In the genomic region with DNA sequence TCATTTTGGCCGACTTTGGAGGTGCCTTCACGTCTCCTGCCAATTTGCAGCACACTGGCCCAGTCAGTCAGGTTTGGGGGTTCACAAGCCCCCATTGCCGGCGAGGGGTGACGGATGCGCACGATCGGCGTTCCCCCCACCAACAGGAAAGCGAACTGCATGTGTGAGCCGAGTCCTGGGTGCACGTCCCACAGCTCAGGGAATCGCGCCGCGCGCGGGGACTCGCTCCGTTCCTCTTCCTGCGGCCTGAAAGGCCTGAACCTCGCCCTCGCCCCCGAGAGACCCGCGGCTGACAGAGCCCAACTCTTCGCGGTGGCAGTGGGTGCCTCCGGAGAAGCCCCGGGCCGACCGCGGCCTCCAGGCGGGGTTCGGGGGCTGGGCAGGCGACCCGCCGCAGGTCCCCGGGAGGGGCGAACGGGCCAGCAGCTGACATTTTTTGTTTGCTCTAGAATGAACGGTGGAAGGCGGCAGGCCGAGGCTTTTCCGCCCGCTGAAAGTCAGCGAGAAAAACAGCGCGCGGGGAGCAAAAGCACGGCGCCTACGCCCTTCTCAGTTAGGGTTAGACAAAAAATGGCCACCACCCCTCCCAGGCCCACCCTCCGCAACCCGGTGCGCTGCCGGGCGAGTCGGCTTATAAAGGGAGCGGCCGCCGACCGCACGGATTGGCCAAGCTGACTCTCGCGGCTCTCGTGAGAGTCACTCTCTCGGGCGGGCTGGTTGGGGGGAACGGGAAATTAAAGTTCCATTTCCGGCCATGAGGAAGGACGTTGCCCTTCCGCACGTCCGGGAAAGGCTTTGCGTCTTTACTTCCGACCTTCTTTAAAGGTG, we compare ENCODE assay signal across 1 cellular context.
TF ChIP-seq lines count a peak whose summit lies in the region.

A gene (minus strand): TSS at position 608 of the 828 bp plus-strand sequence.

TF ChIP-seq in HepG2, 621 proteins besides CTCF, POLR2A, EP300 and RAD21 (continued from another document and continues in another):
- peak; percentile 77 for TF ChIP-seq THAP11 (CRISPR knock-in tag; IDR thresholded peaks at IDR 0.05)
- TF ChIP-seq ZNF263 (CRISPR knock-in tag; IDR thresholded peaks at IDR 0.05), result 0 out of 2 replicates have a peak, but pooled peaks have one; percentile 19
- TF ChIP-seq CHD2 (IDR thresholded peaks at IDR 0.05; ENCODE audit: low read depth, low read length), result peak; percentile 95
- TF ChIP-seq TARDBP (CRISPR knock-in tag; IDR thresholded peaks at IDR 0.05), result peak; percentile 24; the same call in 1 of the 2 replicates
- TF ChIP-seq, protein P1, sequence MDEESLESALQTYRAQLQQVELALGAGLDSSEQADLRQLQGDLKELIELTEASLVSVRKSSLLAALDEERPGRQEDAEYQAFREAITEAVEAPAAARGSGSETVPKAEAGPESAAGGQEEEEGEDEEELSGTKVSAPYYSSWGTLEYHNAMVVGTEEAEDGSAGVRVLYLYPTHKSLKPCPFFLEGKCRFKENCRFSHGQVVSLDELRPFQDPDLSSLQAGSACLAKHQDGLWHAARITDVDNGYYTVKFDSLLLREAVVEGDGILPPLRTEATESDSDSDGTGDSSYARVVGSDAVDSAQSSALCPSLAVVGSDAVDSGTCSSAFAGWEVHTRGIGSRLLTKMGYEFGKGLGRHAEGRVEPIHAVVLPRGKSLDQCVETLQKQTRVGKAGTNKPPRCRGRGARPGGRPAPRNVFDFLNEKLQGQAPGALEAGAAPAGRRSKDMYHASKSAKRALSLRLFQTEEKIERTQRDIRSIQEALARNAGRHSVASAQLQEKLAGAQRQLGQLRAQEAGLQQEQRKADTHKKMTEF (CRISPR knock-in tag; IDR thresholded peaks at IDR 0.05), result peak; percentile 46; the same call in 1 of the 2 replicates
- TF ChIP-seq HNRNPK (IDR thresholded peaks at IDR 0.05; ENCODE audit: low read depth, low read length, poor library complexity, severe bottlenecking), result peak; percentile 35
- peak; percentile 35; the same call in 1 of the 2 replicates for TF ChIP-seq PHF21A (CRISPR knock-in tag; IDR thresholded peaks at IDR 0.05)
- TF ChIP-seq ZNF775 (CRISPR knock-in tag; IDR thresholded peaks at IDR 0.05; ENCODE audit: borderline replicate concordance), result 0 out of 2 replicates have a peak, but pooled peaks have one; percentile 28
- TF ChIP-seq TAF1 (CRISPR knock-in tag; IDR thresholded peaks at IDR 0.05), result peak; percentile 50; the same call in 1 of the 2 replicates
- no peak for TF ChIP-seq ZEB1 (IDR thresholded peaks at IDR 0.05; ENCODE audit: insufficient replicate concordance, low read depth)
- TF ChIP-seq, protein P2, sequence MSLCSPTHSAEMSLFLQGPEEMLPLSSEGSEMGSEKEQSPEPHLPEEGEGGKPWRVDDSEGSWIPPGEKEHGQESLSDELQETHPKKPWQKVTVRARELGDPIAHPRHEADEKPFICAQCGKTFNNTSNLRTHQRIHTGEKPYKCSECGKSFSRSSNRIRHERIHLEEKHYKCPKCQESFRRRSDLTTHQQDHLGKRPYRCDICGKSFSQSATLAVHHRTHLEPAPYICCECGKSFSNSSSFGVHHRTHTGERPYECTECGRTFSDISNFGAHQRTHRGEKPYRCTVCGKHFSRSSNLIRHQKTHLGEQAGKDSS (CRISPR knock-in tag; IDR thresholded peaks at IDR 0.05; ENCODE audit: borderline replicate concordance, low read depth), result no peak
- TF ChIP-seq, protein P3, sequence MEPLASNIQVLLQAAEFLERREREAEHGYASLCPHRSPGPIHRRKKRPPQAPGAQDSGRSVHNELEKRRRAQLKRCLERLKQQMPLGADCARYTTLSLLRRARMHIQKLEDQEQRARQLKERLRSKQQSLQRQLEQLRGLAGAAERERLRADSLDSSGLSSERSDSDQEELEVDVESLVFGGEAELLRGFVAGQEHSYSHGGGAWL (CRISPR knock-in tag; IDR thresholded peaks at IDR 0.05), result peak; percentile 50; the same call in 1 of the 2 replicates
- no peak for TF ChIP-seq MAFG (CRISPR knock-in tag; IDR thresholded peaks at IDR 0.05)
- TF ChIP-seq ZNF350 (CRISPR knock-in tag; IDR thresholded peaks at IDR 0.05; ENCODE audit: borderline replicate concordance, low read depth), result 0 out of 2 replicates have a peak, but pooled peaks have one; percentile 30
- TF ChIP-seq, protein P4, sequence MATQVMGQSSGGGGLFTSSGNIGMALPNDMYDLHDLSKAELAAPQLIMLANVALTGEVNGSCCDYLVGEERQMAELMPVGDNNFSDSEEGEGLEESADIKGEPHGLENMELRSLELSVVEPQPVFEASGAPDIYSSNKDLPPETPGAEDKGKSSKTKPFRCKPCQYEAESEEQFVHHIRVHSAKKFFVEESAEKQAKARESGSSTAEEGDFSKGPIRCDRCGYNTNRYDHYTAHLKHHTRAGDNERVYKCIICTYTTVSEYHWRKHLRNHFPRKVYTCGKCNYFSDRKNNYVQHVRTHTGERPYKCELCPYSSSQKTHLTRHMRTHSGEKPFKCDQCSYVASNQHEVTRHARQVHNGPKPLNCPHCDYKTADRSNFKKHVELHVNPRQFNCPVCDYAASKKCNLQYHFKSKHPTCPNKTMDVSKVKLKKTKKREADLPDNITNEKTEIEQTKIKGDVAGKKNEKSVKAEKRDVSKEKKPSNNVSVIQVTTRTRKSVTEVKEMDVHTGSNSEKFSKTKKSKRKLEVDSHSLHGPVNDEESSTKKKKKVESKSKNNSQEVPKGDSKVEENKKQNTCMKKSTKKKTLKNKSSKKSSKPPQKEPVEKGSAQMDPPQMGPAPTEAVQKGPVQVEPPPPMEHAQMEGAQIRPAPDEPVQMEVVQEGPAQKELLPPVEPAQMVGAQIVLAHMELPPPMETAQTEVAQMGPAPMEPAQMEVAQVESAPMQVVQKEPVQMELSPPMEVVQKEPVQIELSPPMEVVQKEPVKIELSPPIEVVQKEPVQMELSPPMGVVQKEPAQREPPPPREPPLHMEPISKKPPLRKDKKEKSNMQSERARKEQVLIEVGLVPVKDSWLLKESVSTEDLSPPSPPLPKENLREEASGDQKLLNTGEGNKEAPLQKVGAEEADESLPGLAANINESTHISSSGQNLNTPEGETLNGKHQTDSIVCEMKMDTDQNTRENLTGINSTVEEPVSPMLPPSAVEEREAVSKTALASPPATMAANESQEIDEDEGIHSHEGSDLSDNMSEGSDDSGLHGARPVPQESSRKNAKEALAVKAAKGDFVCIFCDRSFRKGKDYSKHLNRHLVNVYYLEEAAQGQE (IDR thresholded peaks at IDR 0.05; ENCODE audit: borderline replicate concordance in 1 of 2, low read depth in 1 of 2, low read length in 2 of 2), result 0 out of 4 replicates have a peak, but pooled peaks of 1 of the 2 experiments have one; percentile 14
- TF ChIP-seq ZNF607 (CRISPR knock-in tag; IDR thresholded peaks at IDR 0.05; ENCODE audit: borderline replicate concordance), result 0 out of 2 replicates have a peak, but pooled peaks have one; percentile 35
- no peak for TF ChIP-seq ZNF530 (CRISPR knock-in tag; IDR thresholded peaks at IDR 0.05; ENCODE audit: low read depth)
- TF ChIP-seq AGO2 (optimal IDR thresholded peaks at IDR 0.05; ENCODE audit: low read depth, low read length), result peak; percentile 98
- TF ChIP-seq, protein P5, sequence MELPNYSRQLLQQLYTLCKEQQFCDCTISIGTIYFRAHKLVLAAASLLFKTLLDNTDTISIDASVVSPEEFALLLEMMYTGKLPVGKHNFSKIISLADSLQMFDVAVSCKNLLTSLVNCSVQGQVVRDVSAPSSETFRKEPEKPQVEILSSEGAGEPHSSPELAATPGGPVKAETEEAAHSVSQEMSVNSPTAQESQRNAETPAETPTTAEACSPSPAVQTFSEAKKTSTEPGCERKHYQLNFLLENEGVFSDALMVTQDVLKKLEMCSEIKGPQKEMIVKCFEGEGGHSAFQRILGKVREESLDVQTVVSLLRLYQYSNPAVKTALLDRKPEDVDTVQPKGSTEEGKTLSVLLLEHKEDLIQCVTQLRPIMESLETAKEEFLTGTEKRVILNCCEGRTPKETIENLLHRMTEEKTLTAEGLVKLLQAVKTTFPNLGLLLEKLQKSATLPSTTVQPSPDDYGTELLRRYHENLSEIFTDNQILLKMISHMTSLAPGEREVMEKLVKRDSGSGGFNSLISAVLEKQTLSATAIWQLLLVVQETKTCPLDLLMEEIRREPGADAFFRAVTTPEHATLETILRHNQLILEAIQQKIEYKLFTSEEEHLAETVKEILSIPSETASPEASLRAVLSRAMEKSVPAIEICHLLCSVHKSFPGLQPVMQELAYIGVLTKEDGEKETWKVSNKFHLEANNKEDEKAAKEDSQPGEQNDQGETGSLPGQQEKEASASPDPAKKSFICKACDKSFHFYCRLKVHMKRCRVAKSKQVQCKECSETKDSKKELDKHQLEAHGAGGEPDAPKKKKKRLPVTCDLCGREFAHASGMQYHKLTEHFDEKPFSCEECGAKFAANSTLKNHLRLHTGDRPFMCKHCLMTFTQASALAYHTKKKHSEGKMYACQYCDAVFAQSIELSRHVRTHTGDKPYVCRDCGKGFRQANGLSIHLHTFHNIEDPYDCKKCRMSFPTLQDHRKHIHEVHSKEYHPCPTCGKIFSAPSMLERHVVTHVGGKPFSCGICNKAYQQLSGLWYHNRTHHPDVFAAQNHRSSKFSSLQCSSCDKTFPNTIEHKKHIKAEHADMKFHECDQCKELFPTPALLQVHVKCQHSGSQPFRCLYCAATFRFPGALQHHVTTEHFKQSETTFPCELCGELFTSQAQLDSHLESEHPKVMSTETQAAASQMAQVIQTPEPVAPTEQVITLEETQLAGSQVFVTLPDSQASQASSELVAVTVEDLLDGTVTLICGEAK (IDR thresholded peaks at IDR 0.05), result no peak
- TF ChIP-seq, protein P5 (CRISPR knock-in tag; IDR thresholded peaks at IDR 0.05), result peak; percentile 70
- no peak for TF ChIP-seq PAWR (CRISPR knock-in tag; IDR thresholded peaks at IDR 0.05; ENCODE audit: borderline replicate concordance)
- TF ChIP-seq NFIC (IDR thresholded peaks at IDR 0.05; ENCODE audit: low read length), result no peak
- no peak for TF ChIP-seq KDM3A (CRISPR knock-in tag; IDR thresholded peaks at IDR 0.05; ENCODE audit: low read depth)
- TF ChIP-seq, protein P6, sequence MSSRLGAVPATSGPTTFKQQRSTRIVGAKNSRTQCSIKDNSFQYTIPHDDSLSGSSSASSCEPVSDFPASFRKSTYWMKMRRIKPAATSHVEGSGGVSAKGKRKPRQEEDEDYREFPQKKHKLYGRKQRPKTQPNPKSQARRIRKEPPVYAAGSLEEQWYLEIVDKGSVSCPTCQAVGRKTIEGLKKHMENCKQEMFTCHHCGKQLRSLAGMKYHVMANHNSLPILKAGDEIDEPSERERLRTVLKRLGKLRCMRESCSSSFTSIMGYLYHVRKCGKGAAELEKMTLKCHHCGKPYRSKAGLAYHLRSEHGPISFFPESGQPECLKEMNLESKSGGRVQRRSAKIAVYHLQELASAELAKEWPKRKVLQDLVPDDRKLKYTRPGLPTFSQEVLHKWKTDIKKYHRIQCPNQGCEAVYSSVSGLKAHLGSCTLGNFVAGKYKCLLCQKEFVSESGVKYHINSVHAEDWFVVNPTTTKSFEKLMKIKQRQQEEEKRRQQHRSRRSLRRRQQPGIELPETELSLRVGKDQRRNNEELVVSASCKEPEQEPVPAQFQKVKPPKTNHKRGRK (CRISPR knock-in tag; IDR thresholded peaks at IDR 0.05), result no peak
- no peak for TF ChIP-seq MEIS2 (CRISPR knock-in tag; IDR thresholded peaks at IDR 0.05)
- TF ChIP-seq, protein P7, sequence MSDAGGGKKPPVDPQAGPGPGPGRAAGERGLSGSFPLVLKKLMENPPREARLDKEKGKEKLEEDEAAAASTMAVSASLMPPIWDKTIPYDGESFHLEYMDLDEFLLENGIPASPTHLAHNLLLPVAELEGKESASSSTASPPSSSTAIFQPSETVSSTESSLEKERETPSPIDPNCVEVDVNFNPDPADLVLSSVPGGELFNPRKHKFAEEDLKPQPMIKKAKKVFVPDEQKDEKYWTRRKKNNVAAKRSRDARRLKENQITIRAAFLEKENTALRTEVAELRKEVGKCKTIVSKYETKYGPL (CRISPR knock-in tag; IDR thresholded peaks at IDR 0.05), result no peak
- TF ChIP-seq POLR2AphosphoS5 (IDR thresholded peaks at IDR 0.05; ENCODE audit: low read depth, low read length), result peak; percentile 79
- no peak for TF ChIP-seq BORCS8-MEF2B (CRISPR knock-in tag; IDR thresholded peaks at IDR 0.05)
- TF ChIP-seq ZFX (CRISPR knock-in tag; IDR thresholded peaks at IDR 0.05; ENCODE audit: low read depth), result peak; percentile 84
- TF ChIP-seq, protein P8, sequence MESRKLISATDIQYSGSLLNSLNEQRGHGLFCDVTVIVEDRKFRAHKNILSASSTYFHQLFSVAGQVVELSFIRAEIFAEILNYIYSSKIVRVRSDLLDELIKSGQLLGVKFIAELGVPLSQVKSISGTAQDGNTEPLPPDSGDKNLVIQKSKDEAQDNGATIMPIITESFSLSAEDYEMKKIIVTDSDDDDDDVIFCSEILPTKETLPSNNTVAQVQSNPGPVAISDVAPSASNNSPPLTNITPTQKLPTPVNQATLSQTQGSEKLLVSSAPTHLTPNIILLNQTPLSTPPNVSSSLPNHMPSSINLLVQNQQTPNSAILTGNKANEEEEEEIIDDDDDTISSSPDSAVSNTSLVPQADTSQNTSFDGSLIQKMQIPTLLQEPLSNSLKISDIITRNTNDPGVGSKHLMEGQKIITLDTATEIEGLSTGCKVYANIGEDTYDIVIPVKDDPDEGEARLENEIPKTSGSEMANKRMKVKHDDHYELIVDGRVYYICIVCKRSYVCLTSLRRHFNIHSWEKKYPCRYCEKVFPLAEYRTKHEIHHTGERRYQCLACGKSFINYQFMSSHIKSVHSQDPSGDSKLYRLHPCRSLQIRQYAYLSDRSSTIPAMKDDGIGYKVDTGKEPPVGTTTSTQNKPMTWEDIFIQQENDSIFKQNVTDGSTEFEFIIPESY (CRISPR knock-in tag; IDR thresholded peaks at IDR 0.05), result 0 out of 2 replicates have a peak, but pooled peaks have one; percentile 12
- 0 out of 2 replicates have a peak, but pooled peaks have one; percentile 46 for TF ChIP-seq ZNF615 (CRISPR knock-in tag; IDR thresholded peaks at IDR 0.05; ENCODE audit: borderline replicate concordance)
- peak; percentile 85 for TF ChIP-seq ELF1 (CRISPR knock-in tag; IDR thresholded peaks at IDR 0.05)
- no peak for TF ChIP-seq ZNF720 (CRISPR knock-in tag; IDR thresholded peaks at IDR 0.05)
